ENCODE assay signal across 8 cellular contexts in genomic region chr9:26326473-26327044, GRCh38.
DNase-seq lines count a peak whose midpoint lies in the region; ATAC-seq and TF ChIP-seq lines count a peak whose summit lies in the region.

No MANE protein-coding gene starts in this region.

- peak; percentile 69 for DNase-seq in ELF-1 (ENCODE audit: low read depth, low spot score)
- DNase-seq in SKM-1 treated with dmso at 0.1 percent for 144 hours (lab: John Stamatoyannopoulos, UW; ENCODE audit: unreplicated experiment): peak; percentile 25
- peak; percentile 8 to 42 for DNase-seq in foreskin keratinocyte
- DNase-seq in putamen (ENCODE audit: low spot score): peak; percentile 48
- no peak for DNase-seq in DMS79 treated with DMSO at 0.1 percent for 48 hours (lab: John Stamatoyannopoulos, UW)

- H4K20me1 ChIP-seq in KMS-11 (ENCODE audit: insufficient read depth): no peaks in the 10 kb centered on the region

- H3K27me3 ChIP-seq in KMS-11 (ENCODE audit: insufficient read depth, low read depth) (no peaks in the 10 kb centered on the region), foreskin keratinocyte (no peaks in the 10 kb centered on the region)

- no peaks in the 10 kb centered on the region for H3K4me1 ChIP-seq in KMS-11 (ENCODE audit: low read depth, poor library complexity, severe bottlenecking)
- H3K4me1 ChIP-seq in foreskin keratinocyte: no peaks in the 10 kb centered on the region

- H3K4me3 ChIP-seq in KMS-11 (IDR thresholded peaks at IDR 0.05; ENCODE audit: insufficient read depth, low read depth, low read length): no peak overlapping the region

- TF ChIP-seq CTCF in KMS-11 (conservative IDR thresholded peaks at IDR 0.05; ENCODE audit: low read depth, low read length) (peak; percentile 70), foreskin keratinocyte (conservative IDR thresholded peaks at IDR 0.05) (peak; percentile 86)

- peak overlapping the region; percentile 5; the same call in 1 of the 2 replicates for H2AFZ ChIP-seq in KMS-11 (ENCODE audit: low read depth)

- H3K36me3 ChIP-seq in KMS-11 (ENCODE audit: insufficient read depth): no peaks in the 10 kb centered on the region

- H3K27ac ChIP-seq in KMS-11 (no peak overlapping the region), foreskin keratinocyte (no peak overlapping the region)

- H3K9ac ChIP-seq in KMS-11: no peak overlapping the region

- ATAC-seq in GM21390 (IDR thresholded peaks at IDR 0.05; ENCODE audit: unreplicated experiment) (peak; percentile 76), foreskin keratinocyte (peak; percentile 62), HG02938 (IDR thresholded peaks at IDR 0.05; ENCODE audit: unreplicated experiment) (no peak)

- H3K4me2 ChIP-seq in KMS-11: no peak overlapping the region

- no peaks in the 10 kb centered on the region for H3K79me2 ChIP-seq in KMS-11 (ENCODE audit: insufficient read depth, low read depth)
